In genomic region chr6:36244641-36245280, GRCh38 we compare ENCODE assay signal across 20 cellular contexts. TPM values are rescaled to one million over a fixed set of nuclear protein-coding genes. Genes with fewer than 3 reads are reported as not detected.
DNase-seq lines count a peak whose midpoint lies in the region; ATAC-seq and TF ChIP-seq lines count a peak whose summit lies in the region.
"Had no signal": no experiment of that assay in that cellular context is flagged by ENCODE, and none has a peak within 500 bp of the region (broad histone marks: within the 10 kb centered on the region; RNA-seq: fewer than 3 reads in every experiment).

No MANE protein-coding gene starts in this region.

- no peak for TF ChIP-seq POLR2A in thyroid gland (IDR thresholded peaks at IDR 0.05)

- no peak overlapping the region for H2BK15ac ChIP-seq in mesendoderm (replicated peaks; ENCODE audit: low read depth)

- peak overlapping the region; percentile 69 for H3K56ac ChIP-seq in mesendoderm (ENCODE audit: low read length)

- H3F3A ChIP-seq in Loucy (ENCODE audit: low read depth): no peaks in the 10 kb centered on the region

- peaks cover 20% of the 10 kb centered on the region for H3K4me1 ChIP-seq in Loucy (ENCODE audit: insufficient read depth, low read length, poor library complexity, severe bottlenecking)
- H3K4me1 ChIP-seq in mesendoderm (ENCODE audit: control insufficient read depth, low read depth, low read length): peaks cover 13% of the 10 kb centered on the region
- peaks cover 0 to 7% of the 10 kb centered on the region in 2 donors for H3K4me1 ChIP-seq in thyroid gland
- H3K4me1 ChIP-seq: gastrocnemius medialis had no signal

- no peaks in the 10 kb centered on the region for H3K79me1 ChIP-seq in mesendoderm (ENCODE audit: low read length)

- no peak overlapping the region for H3K27ac ChIP-seq in mesendoderm (ENCODE audit: low read depth, low read length)
- H3K27ac ChIP-seq in thyroid gland: no peak overlapping the region
- H3K27ac ChIP-seq: colonic mucosa, gastrocnemius medialis, KMS-11 had no signal

- H2AFZ ChIP-seq in Loucy (ENCODE audit: low read length): peak overlapping the region; percentile 47

- no peak overlapping the region for H3K4ac ChIP-seq in mesendoderm (ENCODE audit: low read depth, low read length)

- ATAC-seq in HG02884 (IDR thresholded peaks at IDR 0.05; ENCODE audit: unreplicated experiment) (no peak), GM19351 (IDR thresholded peaks at IDR 0.05; ENCODE audit: unreplicated experiment) (no peak)
- ATAC-seq: gastrocnemius medialis, Right ventricle myocardium inferior had no signal

- H3K9me2 ChIP-seq in Loucy (replicated peaks; ENCODE audit: low read depth, low read length): no peaks in the 10 kb centered on the region

- peak overlapping the region; percentile 43 for H2AK5ac ChIP-seq in mesendoderm (ENCODE audit: low read length)

- H2BK120ac ChIP-seq in mesendoderm (ENCODE audit: low read depth, low read length): no peak overlapping the region

- H3K9me3 ChIP-seq in Loucy (ENCODE audit: insufficient read depth, low read depth, low read length) (no peaks in the 10 kb centered on the region), thyroid gland (no peaks in the 10 kb centered on the region)
- H3K9me3 ChIP-seq: colonic mucosa, gastrocnemius medialis had no signal

- H3K79me2 ChIP-seq in Loucy (ENCODE audit: insufficient read depth, low read length) (no peaks in the 10 kb centered on the region), mesendoderm (ENCODE audit: control insufficient read depth, insufficient read depth, low read length) (no peaks in the 10 kb centered on the region)

- no peak overlapping the region for H3K18ac ChIP-seq in mesendoderm (ENCODE audit: low read length)

- H3K36me3 ChIP-seq in Loucy (ENCODE audit: insufficient read depth, low read length): no peaks in the 10 kb centered on the region
- H3K36me3 ChIP-seq in mesendoderm (ENCODE audit: control insufficient read depth, insufficient read depth, low read length): no peaks in the 10 kb centered on the region
- H3K36me3 ChIP-seq in thyroid gland: no peaks in the 10 kb centered on the region
- H3K36me3 ChIP-seq: colonic mucosa, gastrocnemius medialis had no signal

- no CpG with 5 or more reads among the region's 8 CpGs for WGBS in mesendoderm (ENCODE audit: extremely low coverage, insufficient coverage, low lambda C conversion rate)
- WGBS in thyroid gland, 2 donors: 87 to 88% methylated on average over 8 of the region's 8 CpGs

- no peak overlapping the region for H3K23ac ChIP-seq in mesendoderm (ENCODE audit: low read length)

- H4K8ac ChIP-seq in mesendoderm (ENCODE audit: low read depth, low read length): no peak overlapping the region

- H3K9ac ChIP-seq in Loucy (ENCODE audit: low read depth, low read length, poor library complexity, severe bottlenecking): peak overlapping the region; percentile 3
- H3K9ac ChIP-seq in mesendoderm (ENCODE audit: low read length): peak overlapping the region; percentile 47
- H3K9ac ChIP-seq: KMS-11 had no signal

- intact Hi-C loops in thyroid gland (cut with DNase I): no loop called here

- H4K20me1 ChIP-seq in Loucy (ENCODE audit: insufficient read depth, low read length, poor library complexity, severe bottlenecking): no peaks in the 10 kb centered on the region

- H4K5ac ChIP-seq in mesendoderm (ENCODE audit: low read length): no peak overlapping the region

- TF ChIP-seq CTCF in Loucy (conservative IDR thresholded peaks at IDR 0.05; ENCODE audit: low read length) (no peak), thyroid gland (IDR thresholded peaks at IDR 0.05) (no peak)

- H3K27me3 ChIP-seq in Loucy (ENCODE audit: insufficient read depth, low read length, poor library complexity, severe bottlenecking) (no peaks in the 10 kb centered on the region), mesendoderm (ENCODE audit: insufficient read depth, low read length, poor library complexity) (no peaks in the 10 kb centered on the region), thyroid gland (no peaks in the 10 kb centered on the region)
- H3K27me3 ChIP-seq: colonic mucosa, gastrocnemius medialis had no signal

- H2BK5ac ChIP-seq in mesendoderm (ENCODE audit: low read length): peak overlapping the region; percentile 48

- H3K4me3 ChIP-seq in Loucy (ENCODE audit: low read length, poor library complexity, severe bottlenecking) (no peak overlapping the region), mesendoderm (ENCODE audit: low read length) (no peak overlapping the region), thyroid gland (replicated peaks in 1 of 3) (no peak overlapping the region)
- H3K4me3 ChIP-seq: colonic mucosa, gastrocnemius medialis had no signal

- DNase-seq in EH (ENCODE audit: low read depth) (peak; percentile 18), dermis blood vessel endothelial cell (peak; percentile 74), mesendoderm (peak; percentile 98), H4 (ENCODE audit: low spot score) (no peak), thyroid gland (no peak)
- DNase-seq: activated CD4-positive, alpha-beta T cell treated with anti-CD3 and anti-CD28 coated beads for 48 hours; activated naive CD4-positive, alpha-beta T cell treated with Interleukin-2 at 50 U/mL for 16 hours; colonic mucosa; gastrocnemius medialis; HFFc6; NCI-H1105 treated with DMSO at 0.1 percent for 48 hours; occipital lobe; stimulated activated CD4-positive, alpha-beta T cell treated with anti-CD3 and anti-CD28 coated beads, Interleukin-4, amount 100 ng/mL, for 1 hour; stimulated activated CD8-positive, alpha-beta memory T cell treated with anti-CD3 and anti-CD28 coated beads, Interleukin-4, amount 100 ng/mL, for 48 hours had no signal

- H3K4me2 ChIP-seq in Loucy (ENCODE audit: low read depth, low read length, poor library complexity, severe bottlenecking) (peak overlapping the region; percentile 11), mesendoderm (ENCODE audit: low read length) (no peak overlapping the region)
- H3K4me2 ChIP-seq: KMS-11 had no signal

RNA-seq across cellular contexts. Expression of gene PNPLA1, which starts 25.1 kb away (rescaled TPM):
- not detected in 2 replicates for total RNA-seq in dermis blood vessel endothelial cell
- 0.04 TPM for polyA plus RNA-seq in mesendoderm (2013, experiment 1 of 2)
- 0.04 TPM for polyA plus RNA-seq in mesendoderm (2013, experiment 2 of 2)
- total RNA-seq in H4 (2014; rRNA removed; shearing (Covaris generic)): not detected in 2 replicates
- total RNA-seq in thyroid gland: under 1 TPM in 1 of 4 donors, not detected in 3; 0.11 TPM
- total RNA-seq: epithelial cell of proximal tubule, gastrocnemius medialis, HFFc6, occipital lobe, Right ventricle myocardium inferior had no signal

RNA-seq across cellular contexts. Expression of gene BRPF3, which starts 48.2 kb away (rescaled TPM):
- total RNA-seq in dermis blood vessel endothelial cell: 11.6 and 14.9 TPM in 2 replicates
- polyA plus RNA-seq in mesendoderm (2013, experiment 1 of 2): 30.7 TPM
- polyA plus RNA-seq in mesendoderm (2013, experiment 2 of 2): 29.2 TPM
- total RNA-seq in H4 (2014; rRNA removed; shearing (Covaris generic)): 11.5 and 12.1 TPM in 2 replicates
- total RNA-seq in thyroid gland: 10 to 100 TPM; 21.5 to 55.1 (median 35.3) TPM

Comparison
In these comparisons a context has a peak if more than half of its experiments do, and no peak if none do; other contexts are left out.
1. DNase-seq: peak in EH (single experiment), dermis blood vessel endothelial cell (single experiment) and mesendoderm (single experiment); none in H4 (single experiment) and thyroid gland (0 of 2).